8 cellular contexts compared by ENCODE assay signal in the genomic region with DNA sequence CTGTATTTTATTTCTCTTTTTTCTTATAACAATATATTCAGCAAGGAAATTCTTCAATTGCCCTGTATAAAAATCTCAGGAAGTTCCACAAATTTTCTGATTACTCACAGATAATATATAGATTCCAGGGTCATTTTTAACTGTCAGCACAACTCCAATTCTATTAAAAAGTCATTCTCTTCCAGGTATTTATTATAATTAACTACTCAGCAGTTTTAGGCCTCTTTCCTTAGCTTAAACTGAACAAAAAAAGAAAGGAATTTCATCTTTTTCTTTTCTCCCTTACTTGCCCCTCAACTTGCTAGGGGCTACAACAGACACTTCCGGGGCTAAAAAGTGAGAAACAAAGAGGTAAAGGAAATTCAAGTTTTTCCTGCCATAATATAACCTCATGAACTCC.
"Had no signal": no experiment of that assay in that cellular context is flagged by ENCODE, and none has a peak within 500 bp of the region (broad histone marks: within the 10 kb centered on the region; RNA-seq: fewer than 3 reads in every experiment).

No MANE protein-coding gene starts in this region.

- H3K4me3 ChIP-seq: GM12878 had no signal

- ATAC-seq: GM12878 had no signal

- DNase-seq: GDM1, GF-D8 had no signal

- FAIRE-seq: G401.6, GM12878, GM12891, GM12892, GM18507, GM19239 had no signal
